Comparison of ENCODE assay signal across 20 cellular contexts in the genomic region with DNA sequence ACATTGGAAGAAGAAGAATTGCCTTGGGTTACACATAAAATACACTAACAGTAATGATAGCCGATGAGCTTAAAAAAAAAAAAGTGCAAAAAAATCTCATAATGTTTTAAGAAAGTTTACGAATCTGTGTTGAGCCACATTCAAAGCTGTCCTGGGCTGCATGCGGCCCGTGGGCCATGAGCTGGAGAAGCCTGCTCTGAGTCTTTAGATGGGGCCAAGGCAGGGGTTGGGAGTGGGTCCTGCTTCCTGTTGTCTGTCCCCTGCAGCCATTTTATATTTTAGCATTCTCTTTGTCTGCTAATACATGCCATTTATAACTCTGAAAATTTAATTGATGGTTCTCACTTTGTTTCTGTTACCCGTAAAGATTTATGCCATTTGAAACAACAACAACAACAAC.
"Had no signal": no experiment of that assay in that cellular context is flagged by ENCODE, and none has a peak within 500 bp of the region (broad histone marks: within the 10 kb centered on the region; RNA-seq: fewer than 3 reads in every experiment).

No MANE protein-coding gene starts in this region.

- DNase-seq: activated CD4-positive, alpha-beta memory T cell treated with anti-CD3 and anti-CD28 coated beads, Interleukin-2, amount 10 ng/mL, durations not matched to agents 7 days and 5 days; activated CD4-positive, alpha-beta T cell treated with anti-CD3 and anti-CD28 coated beads for 36 hours; activated CD4-positive, alpha-beta T cell treated with anti-CD3 and anti-CD28 coated beads, Interleukin-2, amount 50 U/mL, for 1 hour; activated T-cell treated with anti-CD3 and anti-CD28 coated beads for 4 hours; caudate nucleus; NCI-H1092; NCI-H1930; NCI-H2171 treated with DMSO at 0.1 percent for 48 hours; NCI-H226; NCI-H526 treated with DMSO at 0.1 percent for 48 hours; NK-92 treated with Interleukin-12 subunit alpha and Interleukin-12 subunit beta, amount 100 ng/mL, for 24 hours; OCI-M1; RPMI8226; T-cell had no signal

- H3K27me3 Mint-ChIP-seq: activated CD4-positive, alpha-beta memory T cell treated with anti-CD3 and anti-CD28 coated beads, Interleukin-2, amount 10 ng/mL, durations not matched to agents 7 days and 5 days; activated CD4-positive, alpha-beta T cell treated with anti-CD3 and anti-CD28 coated beads for 36 hours; T-cell had no signal

- H3K9ac ChIP-seq: KMS-11 had no signal

- H3K4me2 ChIP-seq: KMS-11 had no signal

- ATAC-seq: activated CD4-positive, alpha-beta T cell treated with anti-CD3 and anti-CD28 coated beads for 36 hours; activated naive CD4-positive, alpha-beta T cell treated with anti-CD3 and anti-CD28 coated beads, Interleukin-2, amount 50 U/mL, for 72 hours; Panc1; Right ventricle myocardium inferior; T-cell had no signal

- H3K4me3 Mint-ChIP-seq: activated CD4-positive, alpha-beta memory T cell treated with anti-CD3 and anti-CD28 coated beads, Interleukin-2, amount 10 ng/mL, durations not matched to agents 7 days and 5 days; activated CD4-positive, alpha-beta T cell treated with anti-CD3 and anti-CD28 coated beads for 36 hours; T-cell had no signal

- H3K27ac Mint-ChIP-seq: activated CD4-positive, alpha-beta memory T cell treated with anti-CD3 and anti-CD28 coated beads, Interleukin-2, amount 10 ng/mL, durations not matched to agents 7 days and 5 days; activated CD4-positive, alpha-beta T cell treated with anti-CD3 and anti-CD28 coated beads for 36 hours; activated naive CD4-positive, alpha-beta T cell treated with anti-CD3 and anti-CD28 coated beads, Interleukin-2, amount 50 U/mL, for 72 hours had no signal

- H3K4me3 ChIP-seq: SK-N-MC had no signal

- H3K36me3 Mint-ChIP-seq: activated naive CD4-positive, alpha-beta T cell treated with anti-CD3 and anti-CD28 coated beads, Interleukin-2, amount 50 U/mL, for 72 hours had no signal

- H3K9me3 Mint-ChIP-seq: activated CD4-positive, alpha-beta memory T cell treated with anti-CD3 and anti-CD28 coated beads, Interleukin-2, amount 10 ng/mL, durations not matched to agents 7 days and 5 days; activated naive CD4-positive, alpha-beta T cell treated with anti-CD3 and anti-CD28 coated beads, Interleukin-2, amount 50 U/mL, for 72 hours; T-cell had no signal

- H3K27ac ChIP-seq: KMS-11, SK-N-MC, VCaP had no signal
